In genomic region chr12:98154850-98155249, GRCh38 we compare ENCODE assay signal across 9 cellular contexts.
DNase-seq lines count a peak whose midpoint lies in the region; ATAC-seq and TF ChIP-seq lines count a peak whose summit lies in the region.
"Had no signal": no experiment of that assay in that cellular context is flagged by ENCODE, and none has a peak within 500 bp of the region (broad histone marks: within the 10 kb centered on the region; RNA-seq: fewer than 3 reads in every experiment).

No MANE protein-coding gene starts in this region.

- no peaks in the 10 kb centered on the region for H3K27me3 ChIP-seq in WERI-Rb-1 (ENCODE audit: insufficient read depth, low read depth, severe bottlenecking)
- no peaks in the 10 kb centered on the region for H3K27me3 ChIP-seq in liver (ENCODE audit: control insufficient read depth in 4 of 4, insufficient read depth in 4 of 4, low read length in 3 of 4)
- H3K27me3 ChIP-seq in CD4-positive, alpha-beta memory T cell (ENCODE audit: insufficient read depth, low read length) = no peaks in the 10 kb centered on the region

- H3K9me3 ChIP-seq in WERI-Rb-1 (ENCODE audit: severe bottlenecking) = no peaks in the 10 kb centered on the region
- H3K9me3 ChIP-seq in liver (ENCODE audit: control insufficient read depth in 4 of 4, low read length in 3 of 4) = no peaks in the 10 kb centered on the region
- no peaks in the 10 kb centered on the region for H3K9me3 ChIP-seq in CD4-positive, alpha-beta memory T cell (ENCODE audit: control insufficient read depth in 1 of 2, low read length in 2 of 2)

- DNase-seq in DMS53 treated with DMSO at 0.1 percent for 48 hours (lab: John Stamatoyannopoulos, UW; ENCODE audit: unreplicated experiment) (peak; percentile 78), NCI-H2029 (lab: John Stamatoyannopoulos, UW) (peak; percentile 12), WERI-Rb-1 (peak; percentile 66), HK-2 (ENCODE audit: unreplicated experiment) (no peak)
- DNase-seq in stimulated activated CD4-positive, alpha-beta T cell treated with anti-CD3 and anti-CD28 coated beads, Interleukin-2, amount 100 ng/mL, for 24 hours = no peak
- DNase-seq in CD4-positive, alpha-beta memory T cell = no peak

- POLR2A ChIA-PET in CD4-positive, alpha-beta memory T cell (lab: Charles Lee; ENCODE audit: partially characterized antibody) = no interaction called here

- ATAC-seq in HG02798 (IDR thresholded peaks at IDR 0.05; ENCODE audit: poor library complexity, unreplicated experiment) = no peak

- H3K4me1 ChIP-seq in liver (ENCODE audit: control insufficient read depth in 4 of 4, insufficient read depth in 4 of 4, low read length in 3 of 4) = no peaks in the 10 kb centered on the region
- no peaks in the 10 kb centered on the region for H3K4me1 ChIP-seq in CD4-positive, alpha-beta memory T cell (ENCODE audit: insufficient read depth, low read length)

- TF ChIP-seq RAD21 in liver (IDR thresholded peaks at IDR 0.05) = peak; percentile 53 to 59

- no peak overlapping the region for H3K27ac Mint-ChIP-seq in CD4-positive, alpha-beta memory T cell

- WGBS in liver = 18% methylated on average over 4 of the region's 4 CpGs

- H3K4me1 Mint-ChIP-seq in CD4-positive, alpha-beta memory T cell = no peaks in the 10 kb centered on the region

- peaks cover 0 to 6% of the 10 kb centered on the region in 2 donors for H3K27me3 Mint-ChIP-seq in CD4-positive, alpha-beta memory T cell

- no peak overlapping the region for H3K9ac ChIP-seq in liver (ENCODE audit: low read depth in 1 of 2, low read length in 2 of 2)

- H3K4me3 Mint-ChIP-seq in CD4-positive, alpha-beta memory T cell = no peak overlapping the region

- TF ChIP-seq CTCF in WERI-Rb-1 (IDR thresholded peaks at IDR 0.05; ENCODE audit: low read depth, low read length) (peak; percentile 74), liver (IDR thresholded peaks at IDR 0.05; ENCODE audit: low read depth, low read length, missing input control) (peak; percentile 23)

- H3K27ac ChIP-seq in WERI-Rb-1 (no peak overlapping the region), liver (ENCODE audit: low read depth in 1 of 2, low read length in 2 of 2) (no peak overlapping the region)
- H3K27ac ChIP-seq in CD4-positive, alpha-beta memory T cell (ENCODE audit: low read depth, low read length) = no peak overlapping the region
- H3K27ac ChIP-seq: epithelial cell of prostate had no signal

- CTCF ChIA-PET in CD4-positive, alpha-beta memory T cell (lab: Charles Lee; ENCODE audit: partially characterized antibody) = no interaction called here

- H3K4me3 ChIP-seq in WERI-Rb-1 (ENCODE audit: low read depth, low read length) (no peak overlapping the region), liver (ENCODE audit: low read depth in 1 of 3, low read length in 3 of 3) (no peak overlapping the region)
- no peak overlapping the region for H3K4me3 ChIP-seq in CD4-positive, alpha-beta memory T cell (ENCODE audit: low read length in 2 of 2)

- intact Hi-C loops in CD4-positive, alpha-beta memory T cell (cut with micrococcal nuclease) = no loop called here

- H3K36me3 ChIP-seq in WERI-Rb-1 (no peaks in the 10 kb centered on the region), liver (ENCODE audit: control insufficient read depth in 4 of 4, insufficient read depth in 3 of 4, low read depth in 1 of 4, low read length in 3 of 4) (no peaks in the 10 kb centered on the region)
- no peaks in the 10 kb centered on the region for H3K36me3 ChIP-seq in CD4-positive, alpha-beta memory T cell (ENCODE audit: insufficient read depth, low read length)

- H3K36me3 Mint-ChIP-seq in CD4-positive, alpha-beta memory T cell = no peaks in the 10 kb centered on the region

- H3K9me3 Mint-ChIP-seq in CD4-positive, alpha-beta memory T cell = peaks cover 0 to 4% (median 0%) of the 10 kb centered on the region in 8 donors

TF ChIP-seq in liver, 16 proteins besides CTCF, POLR2A, EP300 and RAD21:
- TF ChIP-seq, protein P1, sequence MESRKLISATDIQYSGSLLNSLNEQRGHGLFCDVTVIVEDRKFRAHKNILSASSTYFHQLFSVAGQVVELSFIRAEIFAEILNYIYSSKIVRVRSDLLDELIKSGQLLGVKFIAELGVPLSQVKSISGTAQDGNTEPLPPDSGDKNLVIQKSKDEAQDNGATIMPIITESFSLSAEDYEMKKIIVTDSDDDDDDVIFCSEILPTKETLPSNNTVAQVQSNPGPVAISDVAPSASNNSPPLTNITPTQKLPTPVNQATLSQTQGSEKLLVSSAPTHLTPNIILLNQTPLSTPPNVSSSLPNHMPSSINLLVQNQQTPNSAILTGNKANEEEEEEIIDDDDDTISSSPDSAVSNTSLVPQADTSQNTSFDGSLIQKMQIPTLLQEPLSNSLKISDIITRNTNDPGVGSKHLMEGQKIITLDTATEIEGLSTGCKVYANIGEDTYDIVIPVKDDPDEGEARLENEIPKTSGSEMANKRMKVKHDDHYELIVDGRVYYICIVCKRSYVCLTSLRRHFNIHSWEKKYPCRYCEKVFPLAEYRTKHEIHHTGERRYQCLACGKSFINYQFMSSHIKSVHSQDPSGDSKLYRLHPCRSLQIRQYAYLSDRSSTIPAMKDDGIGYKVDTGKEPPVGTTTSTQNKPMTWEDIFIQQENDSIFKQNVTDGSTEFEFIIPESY (IDR thresholded peaks at IDR 0.05) = no peak
- TF ChIP-seq HNF4G (IDR thresholded peaks at IDR 0.05) (no peak), YY1 (IDR thresholded peaks at IDR 0.05) (no peak), NR2F2 (IDR thresholded peaks at IDR 0.05) (no peak), FOXA1 (IDR thresholded peaks at IDR 0.05) (no peak), GABPA (IDR thresholded peaks at IDR 0.05 in 1 of 2, conservative IDR thresholded peaks at IDR 0.05 in 1 of 2) (no peak), JUND (IDR thresholded peaks at IDR 0.05) (no peak), RXRA (IDR thresholded peaks at IDR 0.05) (no peak), SP1 (IDR thresholded peaks at IDR 0.05) (no peak), HNF4A (conservative IDR thresholded peaks at IDR 0.05) (no peak), TAF1 (conservative IDR thresholded peaks at IDR 0.05) (no peak)
- TF ChIP-seq, protein P2, sequence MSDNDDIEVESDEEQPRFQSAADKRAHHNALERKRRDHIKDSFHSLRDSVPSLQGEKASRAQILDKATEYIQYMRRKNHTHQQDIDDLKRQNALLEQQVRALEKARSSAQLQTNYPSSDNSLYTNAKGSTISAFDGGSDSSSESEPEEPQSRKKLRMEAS (IDR thresholded peaks at IDR 0.05) = no peak
- TF ChIP-seq, protein P3, sequence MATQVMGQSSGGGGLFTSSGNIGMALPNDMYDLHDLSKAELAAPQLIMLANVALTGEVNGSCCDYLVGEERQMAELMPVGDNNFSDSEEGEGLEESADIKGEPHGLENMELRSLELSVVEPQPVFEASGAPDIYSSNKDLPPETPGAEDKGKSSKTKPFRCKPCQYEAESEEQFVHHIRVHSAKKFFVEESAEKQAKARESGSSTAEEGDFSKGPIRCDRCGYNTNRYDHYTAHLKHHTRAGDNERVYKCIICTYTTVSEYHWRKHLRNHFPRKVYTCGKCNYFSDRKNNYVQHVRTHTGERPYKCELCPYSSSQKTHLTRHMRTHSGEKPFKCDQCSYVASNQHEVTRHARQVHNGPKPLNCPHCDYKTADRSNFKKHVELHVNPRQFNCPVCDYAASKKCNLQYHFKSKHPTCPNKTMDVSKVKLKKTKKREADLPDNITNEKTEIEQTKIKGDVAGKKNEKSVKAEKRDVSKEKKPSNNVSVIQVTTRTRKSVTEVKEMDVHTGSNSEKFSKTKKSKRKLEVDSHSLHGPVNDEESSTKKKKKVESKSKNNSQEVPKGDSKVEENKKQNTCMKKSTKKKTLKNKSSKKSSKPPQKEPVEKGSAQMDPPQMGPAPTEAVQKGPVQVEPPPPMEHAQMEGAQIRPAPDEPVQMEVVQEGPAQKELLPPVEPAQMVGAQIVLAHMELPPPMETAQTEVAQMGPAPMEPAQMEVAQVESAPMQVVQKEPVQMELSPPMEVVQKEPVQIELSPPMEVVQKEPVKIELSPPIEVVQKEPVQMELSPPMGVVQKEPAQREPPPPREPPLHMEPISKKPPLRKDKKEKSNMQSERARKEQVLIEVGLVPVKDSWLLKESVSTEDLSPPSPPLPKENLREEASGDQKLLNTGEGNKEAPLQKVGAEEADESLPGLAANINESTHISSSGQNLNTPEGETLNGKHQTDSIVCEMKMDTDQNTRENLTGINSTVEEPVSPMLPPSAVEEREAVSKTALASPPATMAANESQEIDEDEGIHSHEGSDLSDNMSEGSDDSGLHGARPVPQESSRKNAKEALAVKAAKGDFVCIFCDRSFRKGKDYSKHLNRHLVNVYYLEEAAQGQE (IDR thresholded peaks at IDR 0.05) = no peak

Comparison
In these comparisons a context has a peak if more than half of its experiments do, and no peak if none do; other contexts are left out.
1. DNase-seq: peak in DMS53 treated with DMSO at 0.1 percent for 48 hours (single experiment), NCI-H2029 (single experiment) and WERI-Rb-1 (single experiment); none in stimulated activated CD4-positive, alpha-beta T cell treated with anti-CD3 and anti-CD28 coated beads, Interleukin-2, amount 100 ng/mL, for 24 hours (0 of 2), CD4-positive, alpha-beta memory T cell (0 of 5) and HK-2 (single experiment).